1 cellular context compared by ENCODE assay signal in the genomic region with DNA sequence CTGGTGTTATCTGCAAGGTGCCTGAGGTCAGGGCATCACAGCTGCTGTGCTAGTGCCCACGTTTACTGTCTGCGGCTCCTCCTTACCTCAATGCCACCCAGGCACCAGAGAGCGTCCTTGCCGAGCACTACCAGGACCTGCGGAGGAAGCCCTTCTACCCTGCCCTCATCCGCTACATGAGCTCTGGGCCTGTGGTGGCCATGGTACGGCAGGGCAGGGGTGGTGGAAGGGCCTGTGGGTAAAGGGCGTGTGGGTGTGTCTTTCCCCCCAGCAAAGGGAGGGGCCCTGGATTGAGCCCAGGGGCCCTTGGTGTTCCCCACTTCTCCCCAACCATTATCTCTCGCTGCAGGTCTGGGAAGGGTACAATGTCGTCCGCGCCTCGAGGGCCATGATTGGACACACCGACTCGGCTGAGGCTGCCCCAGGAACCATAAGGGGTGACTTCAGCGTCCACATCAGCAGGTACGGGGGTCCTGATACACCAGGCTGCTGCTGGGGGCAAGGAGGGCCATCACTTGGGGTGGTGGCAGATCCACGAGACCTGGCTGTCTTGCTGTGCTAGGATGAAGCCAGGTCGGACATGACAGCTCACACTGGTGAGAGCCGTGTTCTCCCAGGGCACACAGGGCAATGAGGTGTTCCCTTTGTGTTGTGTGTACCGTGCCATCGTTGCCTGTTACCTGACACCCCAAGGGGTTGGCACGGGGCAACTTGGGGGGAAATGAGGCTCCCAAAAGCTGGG.
A peak's percentile ranks its signal among the peaks of the same experiment; 100 is the strongest.
TF ChIP-seq lines count a peak whose summit lies in the region.

No MANE protein-coding gene starts in this region.

TF ChIP-seq in K562, 482 proteins besides CTCF, POLR2A, EP300 and RAD21 (continues in another document):
- TF ChIP-seq TBP (optimal IDR thresholded peaks at IDR 0.05; ENCODE audit: low read depth, low read length) (no peak), EZH2 (IDR thresholded peaks at IDR 0.05; ENCODE audit: borderline replicate concordance, low read depth, low read length) (no peak), TFAM (CRISPR knock-in tag; conservative IDR thresholded peaks at IDR 0.05) (no peak), ZC3H11A (IDR thresholded peaks at IDR 0.05; ENCODE audit: low read depth, low read length) (no peak), FOSL1 (tag; conservative IDR thresholded peaks at IDR 0.05) (no peak), PHF21A (IDR thresholded peaks at IDR 0.05; ENCODE audit: borderline replicate concordance, low read depth) (no peak), SETDB1 (IDR thresholded peaks at IDR 0.05; ENCODE audit: low read length) (no peak), GTF2A2 (tag; IDR thresholded peaks at IDR 0.05) (no peak), FOXA3 (CRISPR knock-in tag; conservative IDR thresholded peaks at IDR 0.05 in 1 of 2, IDR thresholded peaks at IDR 0.05 in 1 of 2) (no peak), MTA1 (IDR thresholded peaks at IDR 0.05; ENCODE audit: borderline replicate concordance) (no peak), ZNF253 (CRISPR knock-in tag; conservative IDR thresholded peaks at IDR 0.05) (no peak), MCM5 (IDR thresholded peaks at IDR 0.05; ENCODE audit: low read depth) (no peak), GTF2F1 (IDR thresholded peaks at IDR 0.05; ENCODE audit: low read depth, low read length) (no peak), MXI1 (IDR thresholded peaks at IDR 0.05; ENCODE audit: low read depth, low read length) (no peak), NBN (IDR thresholded peaks at IDR 0.05; ENCODE audit: low read depth) (no peak), POLR2G (IDR thresholded peaks at IDR 0.05; ENCODE audit: low read depth, low read length) (peak; percentile 4; the same call in 1 of the 2 replicates), GABPB1 (CRISPR knock-in tag; IDR thresholded peaks at IDR 0.05) (no peak), TCF3 (CRISPR knock-in tag; IDR thresholded peaks at IDR 0.05) (peak; percentile 12; the same call in 1 of the 2 replicates), SRSF7 (optimal IDR thresholded peaks at IDR 0.05; ENCODE audit: low read depth, low read length) (no peak), RBFOX2 (IDR thresholded peaks at IDR 0.05; ENCODE audit: low read depth, low read length) (0 out of 2 replicates have a peak, but pooled peaks have one; percentile 29), KDM4B (IDR thresholded peaks at IDR 0.05; ENCODE audit: borderline replicate concordance in 2 of 2, low read depth in 1 of 2) (0 out of 4 replicates have a peak, but pooled peaks of 1 of the 2 experiments have one; percentile 25), HIVEP1 (CRISPR knock-in tag; IDR thresholded peaks at IDR 0.05) (no peak), CHD2 (IDR thresholded peaks at IDR 0.05; ENCODE audit: low read depth, low read length) (no peak), ZNF263 (CRISPR knock-in tag; IDR thresholded peaks at IDR 0.05; ENCODE audit: borderline replicate concordance) (no peak), ETV6 (IDR thresholded peaks at IDR 0.05; ENCODE audit: borderline replicate concordance in 1 of 2, low read depth in 2 of 2, low read length in 1 of 2) (no peak), ETV6 (CRISPR knock-in tag; IDR thresholded peaks at IDR 0.05; ENCODE audit: borderline replicate concordance) (no peak), MAZ (CRISPR knock-in tag; conservative IDR thresholded peaks at IDR 0.05 in 1 of 2, IDR thresholded peaks at IDR 0.05 in 1 of 2) (0 out of 4 replicates have a peak, but pooled peaks of 1 of the 2 experiments have one; percentile 7), PHF8 (IDR thresholded peaks at IDR 0.05; ENCODE audit: borderline replicate concordance, low read length) (no peak), SMARCB1 (IDR thresholded peaks at IDR 0.05; ENCODE audit: insufficient read length, low read depth) (no peak), RFX7 (CRISPR knock-in tag; IDR thresholded peaks at IDR 0.05) (no peak), ZFX (CRISPR knock-in tag; IDR thresholded peaks at IDR 0.05) (peak; percentile 42; the same call in 1 of the 2 replicates), SMARCE1 (IDR thresholded peaks at IDR 0.05) (no peak), NFE2L1 (tag; IDR thresholded peaks at IDR 0.05; ENCODE audit: borderline replicate concordance, low read depth) (no peak), ZNF23 (CRISPR knock-in tag; IDR thresholded peaks at IDR 0.05) (no peak), CBFA2T3 (IDR thresholded peaks at IDR 0.05) (0 out of 2 replicates have a peak, but pooled peaks have one; percentile 11), MAFK (IDR thresholded peaks at IDR 0.05; ENCODE audit: low read length) (no peak), KDM1A (IDR thresholded peaks at IDR 0.05) (no peak), TSC22D4 (tag; IDR thresholded peaks at IDR 0.05) (no peak), RBM22 (IDR thresholded peaks at IDR 0.05; ENCODE audit: low read depth, low read length, poor library complexity, severe bottlenecking) (no peak), FIP1L1 (IDR thresholded peaks at IDR 0.05; ENCODE audit: low read depth, low read length, poor library complexity, severe bottlenecking) (no peak)
- TF ChIP-seq, protein P1, sequence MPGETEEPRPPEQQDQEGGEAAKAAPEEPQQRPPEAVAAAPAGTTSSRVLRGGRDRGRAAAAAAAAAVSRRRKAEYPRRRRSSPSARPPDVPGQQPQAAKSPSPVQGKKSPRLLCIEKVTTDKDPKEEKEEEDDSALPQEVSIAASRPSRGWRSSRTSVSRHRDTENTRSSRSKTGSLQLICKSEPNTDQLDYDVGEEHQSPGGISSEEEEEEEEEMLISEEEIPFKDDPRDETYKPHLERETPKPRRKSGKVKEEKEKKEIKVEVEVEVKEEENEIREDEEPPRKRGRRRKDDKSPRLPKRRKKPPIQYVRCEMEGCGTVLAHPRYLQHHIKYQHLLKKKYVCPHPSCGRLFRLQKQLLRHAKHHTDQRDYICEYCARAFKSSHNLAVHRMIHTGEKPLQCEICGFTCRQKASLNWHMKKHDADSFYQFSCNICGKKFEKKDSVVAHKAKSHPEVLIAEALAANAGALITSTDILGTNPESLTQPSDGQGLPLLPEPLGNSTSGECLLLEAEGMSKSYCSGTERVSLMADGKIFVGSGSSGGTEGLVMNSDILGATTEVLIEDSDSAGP (CRISPR knock-in tag; IDR thresholded peaks at IDR 0.05): no peak
- TF ChIP-seq, protein P2, sequence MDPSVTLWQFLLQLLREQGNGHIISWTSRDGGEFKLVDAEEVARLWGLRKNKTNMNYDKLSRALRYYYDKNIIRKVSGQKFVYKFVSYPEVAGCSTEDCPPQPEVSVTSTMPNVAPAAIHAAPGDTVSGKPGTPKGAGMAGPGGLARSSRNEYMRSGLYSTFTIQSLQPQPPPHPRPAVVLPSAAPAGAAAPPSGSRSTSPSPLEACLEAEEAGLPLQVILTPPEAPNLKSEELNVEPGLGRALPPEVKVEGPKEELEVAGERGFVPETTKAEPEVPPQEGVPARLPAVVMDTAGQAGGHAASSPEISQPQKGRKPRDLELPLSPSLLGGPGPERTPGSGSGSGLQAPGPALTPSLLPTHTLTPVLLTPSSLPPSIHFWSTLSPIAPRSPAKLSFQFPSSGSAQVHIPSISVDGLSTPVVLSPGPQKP (CRISPR knock-in tag; IDR thresholded peaks at IDR 0.05): no peak
- TF ChIP-seq, protein P3, sequence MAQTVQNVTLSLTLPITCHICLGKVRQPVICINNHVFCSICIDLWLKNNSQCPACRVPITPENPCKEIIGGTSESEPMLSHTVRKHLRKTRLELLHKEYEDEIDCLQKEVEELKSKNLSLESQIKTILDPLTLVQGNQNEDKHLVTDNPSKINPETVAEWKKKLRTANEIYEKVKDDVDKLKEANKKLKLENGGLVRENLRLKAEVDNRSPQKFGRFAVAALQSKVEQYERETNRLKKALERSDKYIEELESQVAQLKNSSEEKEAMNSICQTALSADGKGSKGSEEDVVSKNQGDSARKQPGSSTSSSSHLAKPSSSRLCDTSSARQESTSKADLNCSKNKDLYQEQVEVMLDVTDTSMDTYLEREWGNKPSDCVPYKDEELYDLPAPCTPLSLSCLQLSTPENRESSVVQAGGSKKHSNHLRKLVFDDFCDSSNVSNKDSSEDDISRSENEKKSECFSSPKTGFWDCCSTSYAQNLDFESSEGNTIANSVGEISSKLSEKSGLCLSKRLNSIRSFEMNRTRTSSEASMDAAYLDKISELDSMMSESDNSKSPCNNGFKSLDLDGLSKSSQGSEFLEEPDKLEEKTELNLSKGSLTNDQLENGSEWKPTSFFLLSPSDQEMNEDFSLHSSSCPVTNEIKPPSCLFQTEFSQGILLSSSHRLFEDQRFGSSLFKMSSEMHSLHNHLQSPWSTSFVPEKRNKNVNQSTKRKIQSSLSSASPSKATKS (CRISPR knock-in tag; IDR thresholded peaks at IDR 0.05): no peak
- TF ChIP-seq, protein P4, sequence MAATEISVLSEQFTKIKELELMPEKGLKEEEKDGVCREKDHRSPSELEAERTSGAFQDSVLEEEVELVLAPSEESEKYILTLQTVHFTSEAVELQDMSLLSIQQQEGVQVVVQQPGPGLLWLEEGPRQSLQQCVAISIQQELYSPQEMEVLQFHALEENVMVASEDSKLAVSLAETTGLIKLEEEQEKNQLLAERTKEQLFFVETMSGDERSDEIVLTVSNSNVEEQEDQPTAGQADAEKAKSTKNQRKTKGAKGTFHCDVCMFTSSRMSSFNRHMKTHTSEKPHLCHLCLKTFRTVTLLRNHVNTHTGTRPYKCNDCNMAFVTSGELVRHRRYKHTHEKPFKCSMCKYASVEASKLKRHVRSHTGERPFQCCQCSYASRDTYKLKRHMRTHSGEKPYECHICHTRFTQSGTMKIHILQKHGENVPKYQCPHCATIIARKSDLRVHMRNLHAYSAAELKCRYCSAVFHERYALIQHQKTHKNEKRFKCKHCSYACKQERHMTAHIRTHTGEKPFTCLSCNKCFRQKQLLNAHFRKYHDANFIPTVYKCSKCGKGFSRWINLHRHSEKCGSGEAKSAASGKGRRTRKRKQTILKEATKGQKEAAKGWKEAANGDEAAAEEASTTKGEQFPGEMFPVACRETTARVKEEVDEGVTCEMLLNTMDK (IDR thresholded peaks at IDR 0.05; ENCODE audit: borderline replicate concordance, insufficient read depth, low read depth, low read length, poor library complexity, severe bottlenecking): no peak
- TF ChIP-seq, protein P5, sequence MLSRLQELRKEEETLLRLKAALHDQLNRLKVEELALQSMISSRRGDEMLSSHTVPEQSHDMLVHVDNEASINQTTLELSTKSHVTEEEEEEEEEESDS (CRISPR knock-in tag; IDR thresholded peaks at IDR 0.05): no peak
- TF ChIP-seq, protein P6, sequence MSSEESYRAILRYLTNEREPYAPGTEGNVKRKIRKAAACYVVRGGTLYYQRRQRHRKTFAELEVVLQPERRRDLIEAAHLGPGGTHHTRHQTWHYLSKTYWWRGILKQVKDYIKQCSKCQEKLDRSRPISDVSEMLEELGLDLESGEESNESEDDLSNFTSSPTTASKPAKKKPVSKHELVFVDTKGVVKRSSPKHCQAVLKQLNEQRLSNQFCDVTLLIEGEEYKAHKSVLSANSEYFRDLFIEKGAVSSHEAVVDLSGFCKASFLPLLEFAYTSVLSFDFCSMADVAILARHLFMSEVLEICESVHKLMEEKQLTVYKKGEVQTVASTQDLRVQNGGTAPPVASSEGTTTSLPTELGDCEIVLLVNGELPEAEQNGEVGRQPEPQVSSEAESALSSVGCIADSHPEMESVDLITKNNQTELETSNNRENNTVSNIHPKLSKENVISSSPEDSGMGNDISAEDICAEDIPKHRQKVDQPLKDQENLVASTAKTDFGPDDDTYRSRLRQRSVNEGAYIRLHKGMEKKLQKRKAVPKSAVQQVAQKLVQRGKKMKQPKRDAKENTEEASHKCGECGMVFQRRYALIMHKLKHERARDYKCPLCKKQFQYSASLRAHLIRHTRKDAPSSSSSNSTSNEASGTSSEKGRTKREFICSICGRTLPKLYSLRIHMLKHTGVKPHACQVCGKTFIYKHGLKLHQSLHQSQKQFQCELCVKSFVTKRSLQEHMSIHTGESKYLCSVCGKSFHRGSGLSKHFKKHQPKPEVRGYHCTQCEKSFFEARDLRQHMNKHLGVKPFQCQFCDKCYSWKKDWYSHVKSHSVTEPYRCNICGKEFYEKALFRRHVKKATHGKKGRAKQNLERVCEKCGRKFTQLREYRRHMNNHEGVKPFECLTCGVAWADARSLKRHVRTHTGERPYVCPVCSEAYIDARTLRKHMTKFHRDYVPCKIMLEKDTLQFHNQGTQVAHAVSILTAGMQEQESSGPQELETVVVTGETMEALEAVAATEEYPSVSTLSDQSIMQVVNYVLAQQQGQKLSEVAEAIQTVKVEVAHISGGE (CRISPR knock-in tag; IDR thresholded peaks at IDR 0.05): no peak
- TF ChIP-seq, protein P7, sequence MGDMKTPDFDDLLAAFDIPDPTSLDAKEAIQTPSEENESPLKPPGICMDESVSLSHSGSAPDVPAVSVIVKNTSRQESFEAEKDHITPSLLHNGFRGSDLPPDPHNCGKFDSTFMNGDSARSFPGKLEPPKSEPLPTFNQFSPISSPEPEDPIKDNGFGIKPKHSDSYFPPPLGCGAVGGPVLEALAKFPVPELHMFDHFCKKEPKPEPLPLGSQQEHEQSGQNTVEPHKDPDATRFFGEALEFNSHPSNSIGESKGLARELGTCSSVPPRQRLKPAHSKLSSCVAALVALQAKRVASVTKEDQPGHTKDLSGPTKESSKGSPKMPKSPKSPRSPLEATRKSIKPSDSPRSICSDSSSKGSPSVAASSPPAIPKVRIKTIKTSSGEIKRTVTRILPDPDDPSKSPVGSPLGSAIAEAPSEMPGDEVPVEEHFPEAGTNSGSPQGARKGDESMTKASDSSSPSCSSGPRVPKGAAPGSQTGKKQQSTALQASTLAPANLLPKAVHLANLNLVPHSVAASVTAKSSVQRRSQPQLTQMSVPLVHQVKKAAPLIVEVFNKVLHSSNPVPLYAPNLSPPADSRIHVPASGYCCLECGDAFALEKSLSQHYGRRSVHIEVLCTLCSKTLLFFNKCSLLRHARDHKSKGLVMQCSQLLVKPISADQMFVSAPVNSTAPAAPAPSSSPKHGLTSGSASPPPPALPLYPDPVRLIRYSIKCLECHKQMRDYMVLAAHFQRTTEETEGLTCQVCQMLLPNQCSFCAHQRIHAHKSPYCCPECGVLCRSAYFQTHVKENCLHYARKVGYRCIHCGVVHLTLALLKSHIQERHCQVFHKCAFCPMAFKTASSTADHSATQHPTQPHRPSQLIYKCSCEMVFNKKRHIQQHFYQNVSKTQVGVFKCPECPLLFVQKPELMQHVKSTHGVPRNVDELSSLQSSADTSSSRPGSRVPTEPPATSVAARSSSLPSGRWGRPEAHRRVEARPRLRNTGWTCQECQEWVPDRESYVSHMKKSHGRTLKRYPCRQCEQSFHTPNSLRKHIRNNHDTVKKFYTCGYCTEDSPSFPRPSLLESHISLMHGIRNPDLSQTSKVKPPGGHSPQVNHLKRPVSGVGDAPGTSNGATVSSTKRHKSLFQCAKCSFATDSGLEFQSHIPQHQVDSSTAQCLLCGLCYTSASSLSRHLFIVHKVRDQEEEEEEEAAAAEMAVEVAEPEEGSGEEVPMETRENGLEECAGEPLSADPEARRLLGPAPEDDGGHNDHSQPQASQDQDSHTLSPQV (IDR thresholded peaks at IDR 0.05): 0 out of 2 replicates have a peak, but pooled peaks have one; percentile 25
- TF ChIP-seq, protein P8, sequence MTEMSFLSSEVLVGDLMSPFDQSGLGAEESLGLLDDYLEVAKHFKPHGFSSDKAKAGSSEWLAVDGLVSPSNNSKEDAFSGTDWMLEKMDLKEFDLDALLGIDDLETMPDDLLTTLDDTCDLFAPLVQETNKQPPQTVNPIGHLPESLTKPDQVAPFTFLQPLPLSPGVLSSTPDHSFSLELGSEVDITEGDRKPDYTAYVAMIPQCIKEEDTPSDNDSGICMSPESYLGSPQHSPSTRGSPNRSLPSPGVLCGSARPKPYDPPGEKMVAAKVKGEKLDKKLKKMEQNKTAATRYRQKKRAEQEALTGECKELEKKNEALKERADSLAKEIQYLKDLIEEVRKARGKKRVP (CRISPR knock-in tag; IDR thresholded peaks at IDR 0.05): no peak
